In the genomic region with DNA sequence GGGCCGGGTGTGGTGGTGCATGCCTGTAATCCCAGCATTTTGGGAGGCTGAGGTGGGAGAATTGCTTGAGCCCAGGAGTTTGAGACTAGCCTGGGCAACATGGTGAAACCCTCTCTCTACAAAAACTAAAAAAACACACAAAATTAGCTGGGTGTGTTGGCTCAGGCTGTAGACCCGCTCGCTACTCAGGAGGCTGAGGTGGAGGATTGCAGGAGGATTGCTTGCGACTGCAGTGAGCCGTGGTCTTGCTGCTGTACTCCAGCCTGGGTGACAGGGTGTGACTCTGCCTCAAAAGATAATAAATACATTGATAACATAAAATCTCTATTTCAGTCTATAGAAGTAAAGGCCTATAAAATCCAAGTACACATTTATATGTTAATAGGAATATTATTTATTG, we compare ENCODE assay signal across 28 cellular contexts.
"Had no signal": no experiment of that assay in that cellular context is flagged by ENCODE, and none has a peak within 500 bp of the region (broad histone marks: within the 10 kb centered on the region; RNA-seq: fewer than 3 reads in every experiment).

No MANE protein-coding gene starts in this region.

- H3K36me3 ChIP-seq: neural progenitor cell, uterus had no signal

- H3K27ac Mint-ChIP-seq: natural killer cell; neural progenitor cell; progenitor cell of endocrine pancreas; stimulated activated naive B cell treated with anti-CD40 and anti-IgM and Interleukin-4, amounts not matched to agents 10 μg/mL and 1 μg/mL and 100 μg/mL, for 72 hours had no signal

- DNase-seq: hypothalamus; immature natural killer cell; kidney; left colon; left lung; lower lobe of right lung; mammary epithelial cell; naive B cell; natural killer cell; nephron progenitor cell; occipital lobe; right lobe of liver; stimulated activated CD4-positive, alpha-beta T cell treated with anti-CD3 and anti-CD28 coated beads, Interleukin-1b, Interleukin-23, amount 100 ng/mL, for 48 hours; stimulated activated CD4-positive, alpha-beta T cell treated with anti-CD3 and anti-CD28 coated beads, Interleukin-2, amount 100 ng/mL, for 48 hours; stimulated activated naive B cell treated with anti-CD40 and anti-IgM and Interleukin-4, amounts not matched to agents 10 μg/mL and 1 μg/mL and 100 μg/mL, for 72 hours; stimulated activated naive CD8-positive, alpha-beta T cell treated with anti-CD3 and anti-CD28 coated beads, Interleukin-15, Interleukin-2, amounts not matched to agents 100 U/mL and 50 U/mL, for 24 hours; stomach; testis; thyroid gland; transverse colon; uterus had no signal

- H3K27me3 Mint-ChIP-seq: naive B cell; progenitor cell of endocrine pancreas; stimulated activated naive B cell treated with anti-CD40 and anti-IgM and Interleukin-4, amounts not matched to agents 10 μg/mL and 1 μg/mL and 100 μg/mL, for 72 hours had no signal

- ATAC-seq: left colon; left lung; lower lobe of right lung; natural killer cell; right lobe of liver; stimulated activated naive B cell treated with anti-CD40 and anti-IgM and Interleukin-4, amounts not matched to agents 10 μg/mL and 1 μg/mL and 100 μg/mL, for 72 hours; stimulated activated naive CD8-positive, alpha-beta T cell treated with anti-CD3 and anti-CD28 coated beads, Interleukin-15, Interleukin-2, amounts not matched to agents 100 U/mL and 50 U/mL, for 24 hours had no signal

- H3K9me3 ChIP-seq: left lung, lower lobe of right lung, neutrophil, right atrium auricular region, right lobe of liver, stomach, testis, thyroid gland, transverse colon, uterus had no signal

- H3K4me1 ChIP-seq: left lung, lower lobe of right lung, neural progenitor cell, stomach, testis, thyroid gland, uterus had no signal

- H3K27me3 ChIP-seq: left lung, neural progenitor cell, neutrophil, right atrium auricular region, right lobe of liver, stomach, testis, thyroid gland, transverse colon, uterus had no signal

- H3K4me2 ChIP-seq: neural progenitor cell, smooth muscle cell had no signal

- FAIRE-seq: islet of Langerhans had no signal

- H3K4me3 Mint-ChIP-seq: immature natural killer cell; mesothelial cell of epicardium; naive B cell; natural killer cell; nephron progenitor cell; neural progenitor cell; stimulated activated naive B cell treated with anti-CD40 and anti-IgM and Interleukin-4, amounts not matched to agents 10 μg/mL and 1 μg/mL and 100 μg/mL, for 72 hours had no signal

- H3K4me1 Mint-ChIP-seq: immature natural killer cell; naive B cell; natural killer cell; stimulated activated naive B cell treated with anti-CD40 and anti-IgM and Interleukin-4, amounts not matched to agents 10 μg/mL and 1 μg/mL and 100 μg/mL, for 72 hours had no signal

- H3K9me3 Mint-ChIP-seq: immature natural killer cell; mesothelial cell of epicardium; naive B cell; natural killer cell; stimulated activated naive B cell treated with anti-CD40 and anti-IgM and Interleukin-4, amounts not matched to agents 10 μg/mL and 1 μg/mL and 100 μg/mL, for 72 hours had no signal

- H3K9ac ChIP-seq: neural progenitor cell had no signal

- H2AFZ ChIP-seq: neural progenitor cell had no signal

- H3K4me3 ChIP-seq: left lung, lower lobe of right lung, neural progenitor cell, right atrium auricular region, right lobe of liver, smooth muscle cell, stomach, testis, thyroid gland, transverse colon, uterus had no signal

- H3K27ac ChIP-seq: left lung, lower lobe of right lung, neural progenitor cell, neutrophil, right atrium auricular region, right lobe of liver, stomach, testis, thyroid gland, transverse colon, uterus had no signal
